9 cellular contexts compared by ENCODE assay signal in genomic region chr6:29651413-29652197, GRCh38. TPM values are rescaled to one million over a fixed set of nuclear protein-coding genes. Genes with fewer than 3 reads are reported as not detected.
DNase-seq lines count a peak whose midpoint lies in the region; ATAC-seq and TF ChIP-seq lines count a peak whose summit lies in the region.
"Had no signal": no experiment of that assay in that cellular context is flagged by ENCODE, and none has a peak within 500 bp of the region (broad histone marks: within the 10 kb centered on the region; RNA-seq: fewer than 3 reads in every experiment).

No MANE protein-coding gene starts in this region.

- H3K4me3 Mint-ChIP-seq in CD14-positive monocyte (no peak overlapping the region), H9 (no peak overlapping the region)
- H3K4me3 Mint-ChIP-seq in effector memory CD8-positive, alpha-beta T cell = no peak overlapping the region
- H3K4me3 Mint-ChIP-seq in activated T-helper 1 cell treated with anti-CD3 and anti-CD28 coated beads, Interleukin-12 subunit alpha, Interleukin-12 subunit beta, Interleukin-2, Interleukin-4 antibody, amounts not matched to agents 30 ng/mL and 10 ng/mL and 1 ng/mL, durations not matched to agents 14 hours and 24 hours and 36 hours = no peak overlapping the region

- H3K36me3 Mint-ChIP-seq in CD14-positive monocyte (no peaks in the 10 kb centered on the region), H9 (ENCODE audit: insufficient read depth in 1 of 3, low read depth in 3 of 3) (no peaks in the 10 kb centered on the region)
- H3K36me3 Mint-ChIP-seq in effector memory CD8-positive, alpha-beta T cell (ENCODE audit: insufficient read depth) = peaks cover 14% of the 10 kb centered on the region
- no peaks in the 10 kb centered on the region for H3K36me3 Mint-ChIP-seq in activated T-helper 1 cell treated with anti-CD3 and anti-CD28 coated beads, Interleukin-12 subunit alpha, Interleukin-12 subunit beta, Interleukin-2, Interleukin-4 antibody, amounts not matched to agents 30 ng/mL and 10 ng/mL and 1 ng/mL, durations not matched to agents 14 hours and 24 hours and 36 hours (ENCODE audit: low read depth)

- ATAC-seq in effector memory CD8-positive, alpha-beta T cell (replicated peaks) = no peak
- no peak for ATAC-seq in HG02798 (IDR thresholded peaks at IDR 0.05; ENCODE audit: poor library complexity, unreplicated experiment)

- H3K79me2 ChIP-seq in H9 (ENCODE audit: insufficient read depth, low read length) (no peaks in the 10 kb centered on the region), fibroblast of lung (ENCODE audit: control insufficient read depth, insufficient read depth, low read length) (no peaks in the 10 kb centered on the region)

- no peak overlapping the region for H2AK5ac ChIP-seq in H9 (ENCODE audit: insufficient read length, low read length)

- H4K5ac ChIP-seq in H9 (ENCODE audit: insufficient read length, low read depth, low read length) = no peak overlapping the region

- TF ChIP-seq CTCF in CD14-positive monocyte (IDR thresholded peaks at IDR 0.05) (peak; percentile 78), H9 (conservative IDR thresholded peaks at IDR 0.05) (peak; percentile 84), RWPE1 (conservative IDR thresholded peaks at IDR 0.05; ENCODE audit: low read depth) (peak; percentile 78), fibroblast of lung (conservative IDR thresholded peaks at IDR 0.05 in 1 of 2, IDR thresholded peaks at IDR 0.05 in 1 of 2; ENCODE audit: low read depth in 1 of 2, low read length in 2 of 2) (peak in 1 of 2 donors; percentile 63)

- H3K36me3 ChIP-seq in fibroblast of lung (ENCODE audit: control insufficient read depth, insufficient read depth, low read length) = no peaks in the 10 kb centered on the region

- no peak overlapping the region for H3K56ac ChIP-seq in H9 (ENCODE audit: insufficient read length, low read depth, low read length)

- peaks cover 9% of the 10 kb centered on the region for H3K4me1 Mint-ChIP-seq in CD14-positive monocyte
- H3K4me1 Mint-ChIP-seq in H9 = peaks cover 37 to 42% of the 10 kb centered on the region in 2 experiments
- peaks cover 10 to 14% of the 10 kb centered on the region in 2 donors for H3K4me1 Mint-ChIP-seq in effector memory CD8-positive, alpha-beta T cell (ENCODE audit: low read depth in 2 of 2)
- peaks cover 20% of the 10 kb centered on the region for H3K4me1 Mint-ChIP-seq in activated T-helper 1 cell treated with anti-CD3 and anti-CD28 coated beads, Interleukin-12 subunit alpha, Interleukin-12 subunit beta, Interleukin-2, Interleukin-4 antibody, amounts not matched to agents 30 ng/mL and 10 ng/mL and 1 ng/mL, durations not matched to agents 14 hours and 24 hours and 36 hours (ENCODE audit: low read depth)

- no CpG with 5 or more reads among the region's 8 CpGs for WGBS in H9 (ENCODE audit: extremely low coverage, insufficient read length, low lambda C conversion rate)

- H3K4me3 ChIP-seq in fibroblast of lung (replicated peaks in 1 of 4; ENCODE audit: control extremely low read depth in 1 of 4, insufficient read depth in 1 of 4, low read depth in 3 of 4, low read length in 4 of 4) = no peak overlapping the region

- POLR2A ChIA-PET in RWPE1 (lab: Yijun Ruan, JAX; ENCODE audit: low non-redundant PET) = no interaction called here

- H3K23me2 ChIP-seq in H9 (ENCODE audit: insufficient read length, low read depth, low read length, poor library complexity, severe bottlenecking) = no peaks in the 10 kb centered on the region

- H3K27me3 Mint-ChIP-seq in CD14-positive monocyte (ENCODE audit: low read depth in 3 of 3) (peaks cover 1 to 11% (median 2%) of the 10 kb centered on the region in 3 donors), H9 (ENCODE audit: low read depth) (no peaks in the 10 kb centered on the region)
- peaks cover 21 to 30% of the 10 kb centered on the region in 2 donors for H3K27me3 Mint-ChIP-seq in effector memory CD8-positive, alpha-beta T cell
- peaks cover 10% of the 10 kb centered on the region for H3K27me3 Mint-ChIP-seq in activated T-helper 1 cell treated with anti-CD3 and anti-CD28 coated beads, Interleukin-12 subunit alpha, Interleukin-12 subunit beta, Interleukin-2, Interleukin-4 antibody, amounts not matched to agents 30 ng/mL and 10 ng/mL and 1 ng/mL, durations not matched to agents 14 hours and 24 hours and 36 hours (ENCODE audit: insufficient read depth)

- no peak overlapping the region for H3K18ac ChIP-seq in H9 (ENCODE audit: insufficient read length, low read depth, low read length)

- no peaks in the 10 kb centered on the region for H3K9me3 Mint-ChIP-seq in CD14-positive monocyte
- H3K9me3 Mint-ChIP-seq in H9 = no peaks in the 10 kb centered on the region
- H3K9me3 Mint-ChIP-seq in effector memory CD8-positive, alpha-beta T cell = no peaks in the 10 kb centered on the region
- H3K9me3 Mint-ChIP-seq in activated T-helper 1 cell treated with anti-CD3 and anti-CD28 coated beads, Interleukin-12 subunit alpha, Interleukin-12 subunit beta, Interleukin-2, Interleukin-4 antibody, amounts not matched to agents 30 ng/mL and 10 ng/mL and 1 ng/mL, durations not matched to agents 14 hours and 24 hours and 36 hours = no peaks in the 10 kb centered on the region

- no peak overlapping the region for H2BK120ac ChIP-seq in H9 (ENCODE audit: low read depth, low read length, poor library complexity, severe bottlenecking)

- DNase-seq in CD14-positive monocyte (ENCODE audit: low spot score) (no peak), H9 (no peak), RWPE1 (ENCODE audit: low spot score) (peak; percentile 64), fibroblast of lung (ENCODE audit: low read depth in 2 of 2) (peak; percentile 18 to 51), superior temporal gyrus (ENCODE audit: extremely low spot score) (peak; percentile 76)
- DNase-seq in effector memory CD8-positive, alpha-beta T cell = no peak
- no peak for DNase-seq in activated T-helper 1 cell treated with anti-CD3 and anti-CD28 coated beads, Interleukin-12 subunit alpha, Interleukin-12 subunit beta, Interleukin-2, Interleukin-4 antibody, amounts not matched to agents 30 ng/mL and 10 ng/mL and 1 ng/mL, durations not matched to agents 14 hours and 24 hours and 36 hours (ENCODE audit: low spot score)

- H4K8ac ChIP-seq in H9 (replicated peaks; ENCODE audit: insufficient read length, low read depth, low read length) = no peak overlapping the region

- no peak overlapping the region for H2BK5ac ChIP-seq in H9 (ENCODE audit: insufficient read length, low read length)

- H3K27me3 ChIP-seq in H9 (ENCODE audit: insufficient read depth, low read length) (no peaks in the 10 kb centered on the region), fibroblast of lung (ENCODE audit: control insufficient read depth, insufficient read depth, low read length) (peaks cover under 1% of the 10 kb centered on the region)

- CTCF ChIA-PET in RWPE1 (lab: Yijun Ruan, JAX) = interaction anchor here (0.7 to 2.3 kb wide), 8 partner anchors 9 to 74 kb away, joined by 3 to 16 read pairs (median 6); no protein-coding TSS in a partner anchor

- H4K20me1 ChIP-seq in H9 (ENCODE audit: control insufficient read depth, insufficient read depth, insufficient read length) = no peaks in the 10 kb centered on the region
- no peaks in the 10 kb centered on the region for H4K20me1 ChIP-seq in fibroblast of lung (ENCODE audit: control insufficient read depth, extremely low read depth, insufficient read depth, low read length)

- intact Hi-C loops in CD14-positive monocyte (cut with micrococcal nuclease) = loop anchor here in 1 of 2 donors (5.0 kb wide), 1 partner anchor 101 kb away; no protein-coding TSS in a partner anchor
- intact Hi-C loops in activated T-helper 1 cell treated with anti-CD3 and anti-CD28 coated beads, Interleukin-12 subunit alpha, Interleukin-12 subunit beta, Interleukin-2, Interleukin-4 antibody, amounts not matched to agents 30 ng/mL and 10 ng/mL and 1 ng/mL, durations not matched to agents 14 hours and 24 hours and 36 hours (cut with micrococcal nuclease) = loop anchor here (2.0 kb wide), 2 partner anchors 183 to 409 kb away; partner anchors contain the start of gene POLR1H

- no peak overlapping the region for H3T11ph ChIP-seq in H9 (ENCODE audit: low read length)

- H3K4me2 ChIP-seq in H9 (ENCODE audit: insufficient read depth, insufficient read length, low read length) (no peak overlapping the region), fibroblast of lung (ENCODE audit: extremely low read depth, insufficient read depth, low read length) (no peak overlapping the region)

- no peak overlapping the region for H3K23ac ChIP-seq in H9 (ENCODE audit: insufficient read length, low read depth, low read length)

- H2BK15ac ChIP-seq in H9 (ENCODE audit: low read depth, low read length) = no peak overlapping the region

- H3K9ac ChIP-seq in H9 (ENCODE audit: extremely low read depth, insufficient read length, low read length) (no peak overlapping the region), fibroblast of lung (ENCODE audit: insufficient read depth, low read length) (no peak overlapping the region)

- peak overlapping the region in 1 of 7 donors; percentile 50 for H3K27ac Mint-ChIP-seq in CD14-positive monocyte
- no peak overlapping the region for H3K27ac Mint-ChIP-seq in H9
- H3K27ac Mint-ChIP-seq in effector memory CD8-positive, alpha-beta T cell = no peak overlapping the region
- no peak overlapping the region for H3K27ac Mint-ChIP-seq in activated T-helper 1 cell treated with anti-CD3 and anti-CD28 coated beads, Interleukin-12 subunit alpha, Interleukin-12 subunit beta, Interleukin-2, Interleukin-4 antibody, amounts not matched to agents 30 ng/mL and 10 ng/mL and 1 ng/mL, durations not matched to agents 14 hours and 24 hours and 36 hours

- no peak overlapping the region for H2BK12ac ChIP-seq in H9 (ENCODE audit: insufficient read length, low read depth, low read length)

- no peaks in the 10 kb centered on the region for H3K79me1 ChIP-seq in H9 (ENCODE audit: insufficient read depth, low read depth, low read length, poor library complexity, severe bottlenecking)

- H3K4me1 ChIP-seq in H9 (ENCODE audit: insufficient read depth, low read length) (peaks cover 5% of the 10 kb centered on the region), fibroblast of lung (ENCODE audit: control insufficient read depth, extremely low read depth, insufficient read depth, low read length) (no peaks in the 10 kb centered on the region)

- H3K4ac ChIP-seq in H9 (ENCODE audit: low read depth, low read length) = no peak overlapping the region

- no peak overlapping the region for H3K27ac ChIP-seq in H9 (ENCODE audit: insufficient read length, low read depth, low read length)
- H3K27ac ChIP-seq in RWPE1 = no peak overlapping the region
- H3K27ac ChIP-seq in fibroblast of lung (ENCODE audit: insufficient read depth, low read length) = no peak overlapping the region

- H3K14ac ChIP-seq in H9 (ENCODE audit: insufficient read depth, low read length) = no peak overlapping the region

- H2AFZ ChIP-seq in H9 (ENCODE audit: low read length) (no peak overlapping the region), fibroblast of lung (ENCODE audit: low read length) (no peak overlapping the region)

- no peak overlapping the region for H2BK20ac ChIP-seq in H9 (ENCODE audit: low read depth, low read length, poor library complexity, severe bottlenecking)

- no peak overlapping the region for H4K91ac ChIP-seq in H9 (ENCODE audit: insufficient read length, low read depth, low read length)

- H3K9me3 ChIP-seq in H9 (ENCODE audit: control insufficient read depth, low read depth, low read length) (no peaks in the 10 kb centered on the region), fibroblast of lung (ENCODE audit: control insufficient read depth, insufficient read depth, low read depth, low read length) (no peaks in the 10 kb centered on the region)

RNA-seq across cellular contexts. Expression of gene MOG, which starts 5.3 kb away (rescaled TPM):
- not detected for polyA plus RNA-seq in CD14-positive monocyte
- 0.55 and 0.83 TPM in 2 replicates for total RNA-seq in H9 (2021)
- total RNA-seq in fibroblast of lung = not detected in 2 replicates
- polyA plus RNA-seq in fibroblast of lung = not detected in 2 replicates
- polyA plus RNA-seq in fibroblast of lung (2012) = not detected in 2 replicates
- polyA minus RNA-seq in fibroblast of lung (ENCODE audit: low replicate concordance) = not detected in 2 replicates
- not detected in 2 replicates for total RNA-seq in activated T-helper 1 cell treated with anti-CD3 and anti-CD28 coated beads, Interleukin-12 subunit alpha, Interleukin-12 subunit beta, Interleukin-2, Interleukin-4 antibody, amounts not matched to agents 30 ng/mL and 10 ng/mL and 1 ng/mL, durations not matched to agents 14 hours and 24 hours and 36 hours
- total RNA-seq: subcutaneous adipose tissue had no signal

RNA-seq across cellular contexts. Expression of gene GABBR1, which starts 18.6 kb away (rescaled TPM):
- 1 to 10 TPM in 1 of 2 donors, under 1 TPM in 1; 0.91 to 1.8 TPM for polyA plus RNA-seq in CD14-positive monocyte
- total RNA-seq in H9 (2021) = 132 and 146 TPM in 2 replicates
- total RNA-seq in fibroblast of lung = 10.5 and 13.4 TPM in 2 replicates
- 8.7 and 10.9 TPM in 2 replicates for polyA plus RNA-seq in fibroblast of lung
- polyA plus RNA-seq in fibroblast of lung (2012) = 7.3 and 9.1 TPM in 2 replicates
- polyA minus RNA-seq in fibroblast of lung (ENCODE audit: low replicate concordance) = 9.1 and 25.4 TPM in 2 replicates
- total RNA-seq in activated T-helper 1 cell treated with anti-CD3 and anti-CD28 coated beads, Interleukin-12 subunit alpha, Interleukin-12 subunit beta, Interleukin-2, Interleukin-4 antibody, amounts not matched to agents 30 ng/mL and 10 ng/mL and 1 ng/mL, durations not matched to agents 14 hours and 24 hours and 36 hours = 19.8 and 22.6 TPM in 2 replicates

RNA-seq across cellular contexts. Expression of gene ZFP57, which starts 29.3 kb away (rescaled TPM):
- polyA plus RNA-seq in CD14-positive monocyte (not detected), fibroblast of lung (not detected in 2 replicates)
- total RNA-seq in H9 (2021) (1.4 and 1.7 TPM in 2 replicates), fibroblast of lung (not detected in 2 replicates)
- polyA plus RNA-seq in fibroblast of lung (2012) = not detected in 2 replicates
- polyA minus RNA-seq in fibroblast of lung (ENCODE audit: low replicate concordance) = not detected in 2 replicates
- total RNA-seq in activated T-helper 1 cell treated with anti-CD3 and anti-CD28 coated beads, Interleukin-12 subunit alpha, Interleukin-12 subunit beta, Interleukin-2, Interleukin-4 antibody, amounts not matched to agents 30 ng/mL and 10 ng/mL and 1 ng/mL, durations not matched to agents 14 hours and 24 hours and 36 hours = 2.4 and 2.7 TPM in 2 replicates

Comparison
In these comparisons a context has a peak if more than half of its experiments do, and no peak if none do; other contexts are left out.
1. DNase-seq: peak in RWPE1 (single experiment), fibroblast of lung (2 of 2) and superior temporal gyrus (single experiment); none in CD14-positive monocyte (single experiment), H9 (single experiment), effector memory CD8-positive, alpha-beta T cell (0 of 3) and activated T-helper 1 cell treated with anti-CD3 and anti-CD28 coated beads, Interleukin-12 subunit alpha, Interleukin-12 subunit beta, Interleukin-2, Interleukin-4 antibody, amounts not matched to agents 30 ng/mL and 10 ng/mL and 1 ng/mL, durations not matched to agents 14 hours and 24 hours and 36 hours (single experiment).